ENCODE assay signal across 26 cellular contexts in the genomic region with DNA sequence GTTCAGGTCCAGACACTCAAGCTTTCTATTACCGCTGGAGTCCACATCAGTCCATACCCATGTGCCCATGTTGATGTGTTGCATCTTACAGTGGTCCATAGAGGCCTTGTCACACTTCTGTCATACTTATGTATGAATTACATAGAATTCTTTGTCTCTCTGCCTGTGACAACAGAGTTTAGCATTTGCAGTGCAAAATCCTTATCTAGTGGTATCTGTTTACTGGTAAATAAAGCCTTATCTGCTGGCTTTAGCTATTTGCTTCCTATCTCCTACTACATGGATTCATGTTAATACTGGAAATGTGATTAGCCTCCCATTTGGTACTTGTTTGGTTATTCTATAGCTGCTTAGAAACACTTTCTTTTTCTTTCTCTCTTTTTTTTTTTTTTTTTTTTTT. TPM values are rescaled to one million over a fixed set of nuclear protein-coding genes. Genes with fewer than 3 reads are reported as not detected.
"Had no signal": no experiment of that assay in that cellular context is flagged by ENCODE, and none has a peak within 500 bp of the region (broad histone marks: within the 10 kb centered on the region; RNA-seq: fewer than 3 reads in every experiment).

No MANE protein-coding gene starts in this region.

- H3K27me3 ChIP-seq: stomach, suprapubic skin, testis, thyroid gland, tibial artery, tibial nerve, transverse colon, upper lobe of left lung, upper lobe of right lung, uterus, vagina had no signal

- H3K4me3 ChIP-seq: stomach, suprapubic skin, testis, thoracic aorta, thyroid gland, tibial artery, tibial nerve, transverse colon, upper lobe of left lung, upper lobe of right lung, uterus, vagina had no signal

- H3K4me1 ChIP-seq: stomach, suprapubic skin, testis, thyroid gland, tibial artery, tibial nerve, transverse colon, upper lobe of left lung, upper lobe of right lung, uterus, vagina had no signal

- FAIRE-seq: urothelium cell line had no signal

- H3K27ac ChIP-seq: stomach, suprapubic skin, testis, thoracic aorta, thyroid gland, tibial artery, tibial nerve, transverse colon, upper lobe of left lung, upper lobe of right lung, uterus, vagina had no signal

- ATAC-seq: stimulated activated effector memory CD8-positive, alpha-beta T cell treated with anti-CD3 and anti-CD28 coated beads, Interleukin-12 subunit alpha, Interleukin-12 subunit beta, amount 100 ng/mL, for 72 hours; stimulated activated naive B cell treated with anti-CD40 and anti-IgM and Interleukin-4, amounts not matched to agents 10 μg/mL and 1 μg/mL and 100 μg/mL, for 72 hours; stimulated activated naive CD8-positive, alpha-beta T cell treated with anti-CD3 and anti-CD28 coated beads, Interleukin-15, amount 100 ng/mL, for 72 hours; stimulated activated naive CD8-positive, alpha-beta T cell treated with anti-CD3 and anti-CD28 coated beads, Interleukin-15, Interleukin-2, amounts not matched to agents 100 U/mL and 50 U/mL, for 24 hours; upper lobe of right lung had no signal

- H3K9me3 ChIP-seq: stomach, suprapubic skin, testis, thoracic aorta, thyroid gland, tibial artery, tibial nerve, transverse colon, upper lobe of left lung, upper lobe of right lung, uterus, vagina had no signal

- DNase-seq: stimulated activated CD4-positive, alpha-beta T cell treated with anti-CD3 and anti-CD28 coated beads, Interleukin-2, amount 100 ng/mL, for 48 hours; stimulated activated CD4-positive, alpha-beta T cell treated with anti-CD3 and anti-CD28 coated beads, Interleukin-4, amount 100 ng/mL, for 1 hour; stimulated activated CD4-positive, alpha-beta T cell treated with anti-CD3 and anti-CD28 coated beads, Interleukin-4, amount 100 ng/mL, for 24 hours; stimulated activated CD4-positive, alpha-beta T cell treated with anti-CD3 and anti-CD28 coated beads, Interleukin-4, amount 100 ng/mL, for 4 hours; stimulated activated CD8-positive, alpha-beta memory T cell treated with anti-CD3 and anti-CD28 coated beads, Interleukin-4, amount 100 ng/mL, for 48 hours; stimulated activated naive B cell treated with anti-CD40 and anti-IgM and Interleukin-4, amounts not matched to agents 10 μg/mL and 1 μg/mL and 100 μg/mL, for 72 hours; stimulated activated naive CD4-positive, alpha-beta T cell; stimulated activated naive CD4-positive, alpha-beta T cell treated with Interleukin-2 at 50 U/mL for 16 hours; stimulated activated naive CD8-positive, alpha-beta T cell treated with anti-CD3 and anti-CD28 coated beads, Interleukin-15, amount 100 ng/mL, for 72 hours; stimulated activated naive CD8-positive, alpha-beta T cell treated with anti-CD3 and anti-CD28 coated beads, Interleukin-15, Interleukin-2, amounts not matched to agents 100 U/mL and 50 U/mL, for 24 hours; stomach; substantia nigra; testis; thyroid gland; tibial artery; transverse colon; upper lobe of left lung; upper lobe of right lung; uterus had no signal

- H3K36me3 ChIP-seq: stomach, suprapubic skin, thoracic aorta, thyroid gland, tibial artery, tibial nerve, transverse colon, upper lobe of left lung, upper lobe of right lung, uterus, vagina had no signal

RNA-seq across cellular contexts. Expression of a gene that starts 49.8 kb away (rescaled TPM):
- total RNA-seq: subcutaneous adipose tissue, thyroid gland, transverse colon, upper lobe of right lung had no signal
